Comparison of ENCODE assay signal across 1 cellular context in the genomic region with DNA sequence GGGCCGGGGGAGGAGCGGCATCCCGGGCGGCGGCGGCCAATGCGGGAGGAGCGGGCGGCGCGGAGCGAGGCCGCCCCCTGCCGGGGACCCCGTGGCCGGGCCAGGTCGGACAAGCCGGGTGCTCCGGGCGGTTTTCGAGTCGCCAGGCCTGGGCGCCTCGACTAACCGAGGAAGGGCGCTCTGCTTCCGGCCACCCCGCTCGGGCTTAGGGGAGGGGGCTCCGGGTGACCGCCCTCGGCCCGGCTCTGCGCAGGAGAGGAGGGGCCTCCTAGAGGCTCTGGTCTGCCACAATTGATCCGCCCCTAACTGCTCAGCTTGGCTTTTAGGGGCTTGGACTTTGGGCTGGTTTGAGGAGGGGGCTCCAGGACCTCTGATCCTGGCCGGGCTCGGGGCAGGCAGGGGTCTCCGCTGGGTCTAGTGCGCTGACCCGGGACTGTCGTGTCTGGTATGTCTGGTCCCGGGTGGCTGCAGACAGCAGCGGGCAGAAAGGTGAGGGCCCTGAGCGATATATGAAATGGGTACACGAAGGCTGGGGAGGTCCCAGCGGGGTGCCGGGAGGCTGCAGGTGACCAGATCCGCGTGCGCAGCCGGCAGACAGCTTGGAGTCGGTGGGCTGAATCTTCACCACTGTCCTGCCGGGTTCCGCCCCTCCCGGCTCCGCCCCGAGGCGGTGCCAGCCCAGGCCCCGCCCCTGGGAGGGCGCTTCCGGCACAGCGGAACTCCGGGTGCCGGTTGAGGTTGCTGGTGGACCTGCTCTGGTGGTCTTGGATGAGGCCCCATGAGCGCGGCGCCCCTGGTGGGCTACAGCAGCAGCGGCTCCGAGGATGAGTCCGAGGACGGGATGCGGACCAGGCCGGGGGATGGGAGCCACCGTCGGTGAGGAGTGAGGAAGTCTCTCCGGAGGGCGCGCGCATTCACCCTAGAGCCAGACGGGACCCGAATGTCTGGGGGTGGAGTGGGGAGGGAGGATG.
TF ChIP-seq lines count a peak whose summit lies in the region.

A gene with protein sequence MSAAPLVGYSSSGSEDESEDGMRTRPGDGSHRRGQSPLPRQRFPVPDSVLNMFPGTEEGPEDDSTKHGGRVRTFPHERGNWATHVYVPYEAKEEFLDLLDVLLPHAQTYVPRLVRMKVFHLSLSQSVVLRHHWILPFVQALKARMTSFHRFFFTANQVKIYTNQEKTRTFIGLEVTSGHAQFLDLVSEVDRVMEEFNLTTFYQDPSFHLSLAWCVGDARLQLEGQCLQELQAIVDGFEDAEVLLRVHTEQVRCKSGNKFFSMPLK (plus strand): TSS at position 702 of the 971 bp plus-strand sequence. CDS start 77 bp downstream, at position 779.

TF ChIP-seq in HepG2, 621 proteins besides CTCF, POLR2A, EP300 and RAD21 (continued from another document and continues in another):
- TF ChIP-seq, protein P1, sequence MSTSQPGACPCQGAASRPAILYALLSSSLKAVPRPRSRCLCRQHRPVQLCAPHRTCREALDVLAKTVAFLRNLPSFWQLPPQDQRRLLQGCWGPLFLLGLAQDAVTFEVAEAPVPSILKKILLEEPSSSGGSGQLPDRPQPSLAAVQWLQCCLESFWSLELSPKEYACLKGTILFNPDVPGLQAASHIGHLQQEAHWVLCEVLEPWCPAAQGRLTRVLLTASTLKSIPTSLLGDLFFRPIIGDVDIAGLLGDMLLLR (CRISPR knock-in tag; IDR thresholded peaks at IDR 0.05): peak; percentile 48; the same call in 1 of the 2 replicates
- no peak for TF ChIP-seq RBM39 (IDR thresholded peaks at IDR 0.05; ENCODE audit: low read depth, low read length, poor library complexity, severe bottlenecking)
- peak; percentile 70 for TF ChIP-seq MEIS1 (CRISPR knock-in tag; IDR thresholded peaks at IDR 0.05; ENCODE audit: borderline replicate concordance)
- peak; percentile 27 for TF ChIP-seq SKI (IDR thresholded peaks at IDR 0.05; ENCODE audit: partially characterized antibody)
- TF ChIP-seq, protein P2, sequence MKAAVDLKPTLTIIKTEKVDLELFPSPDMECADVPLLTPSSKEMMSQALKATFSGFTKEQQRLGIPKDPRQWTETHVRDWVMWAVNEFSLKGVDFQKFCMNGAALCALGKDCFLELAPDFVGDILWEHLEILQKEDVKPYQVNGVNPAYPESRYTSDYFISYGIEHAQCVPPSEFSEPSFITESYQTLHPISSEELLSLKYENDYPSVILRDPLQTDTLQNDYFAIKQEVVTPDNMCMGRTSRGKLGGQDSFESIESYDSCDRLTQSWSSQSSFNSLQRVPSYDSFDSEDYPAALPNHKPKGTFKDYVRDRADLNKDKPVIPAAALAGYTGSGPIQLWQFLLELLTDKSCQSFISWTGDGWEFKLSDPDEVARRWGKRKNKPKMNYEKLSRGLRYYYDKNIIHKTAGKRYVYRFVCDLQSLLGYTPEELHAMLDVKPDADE (CRISPR knock-in tag; IDR thresholded peaks at IDR 0.05): no peak
- no peak for TF ChIP-seq NFE2 (CRISPR knock-in tag; IDR thresholded peaks at IDR 0.05)
- TF ChIP-seq ZNF768 (CRISPR knock-in tag; IDR thresholded peaks at IDR 0.05): peak; percentile 67
- TF ChIP-seq SAFB2 (CRISPR knock-in tag; IDR thresholded peaks at IDR 0.05; ENCODE audit: borderline replicate concordance, low read depth): peak; percentile 74
- TF ChIP-seq ZNF124 (CRISPR knock-in tag; IDR thresholded peaks at IDR 0.05): peak; percentile 65; the same call in 1 of the 2 replicates
- TF ChIP-seq, protein P3, sequence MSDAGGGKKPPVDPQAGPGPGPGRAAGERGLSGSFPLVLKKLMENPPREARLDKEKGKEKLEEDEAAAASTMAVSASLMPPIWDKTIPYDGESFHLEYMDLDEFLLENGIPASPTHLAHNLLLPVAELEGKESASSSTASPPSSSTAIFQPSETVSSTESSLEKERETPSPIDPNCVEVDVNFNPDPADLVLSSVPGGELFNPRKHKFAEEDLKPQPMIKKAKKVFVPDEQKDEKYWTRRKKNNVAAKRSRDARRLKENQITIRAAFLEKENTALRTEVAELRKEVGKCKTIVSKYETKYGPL (CRISPR knock-in tag; IDR thresholded peaks at IDR 0.05): no peak
- TF ChIP-seq SPEN (CRISPR knock-in tag; IDR thresholded peaks at IDR 0.05; ENCODE audit: low read depth): no peak; the same call in 1 of the 2 replicates
- no peak for TF ChIP-seq NBN (conservative IDR thresholded peaks at IDR 0.05)
- TF ChIP-seq ZNF879 (CRISPR knock-in tag; IDR thresholded peaks at IDR 0.05): 0 out of 2 replicates have a peak, but pooled peaks have one; percentile 65
- TF ChIP-seq ZNF747 (CRISPR knock-in tag; IDR thresholded peaks at IDR 0.05; ENCODE audit: borderline replicate concordance): 0 out of 2 replicates have a peak, but pooled peaks have one; percentile 42
- 0 out of 2 replicates have a peak, but pooled peaks have one; percentile 46 for TF ChIP-seq NKX3-1 (CRISPR knock-in tag; IDR thresholded peaks at IDR 0.05)
- TF ChIP-seq SRSF4 (IDR thresholded peaks at IDR 0.05; ENCODE audit: low read depth, low read length, poor library complexity, severe bottlenecking): no peak
- TF ChIP-seq, protein P4, sequence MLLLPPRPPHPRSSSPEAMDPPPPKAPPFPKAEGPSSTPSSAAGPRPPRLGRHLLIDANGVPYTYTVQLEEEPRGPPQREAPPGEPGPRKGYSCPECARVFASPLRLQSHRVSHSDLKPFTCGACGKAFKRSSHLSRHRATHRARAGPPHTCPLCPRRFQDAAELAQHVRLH (CRISPR knock-in tag; IDR thresholded peaks at IDR 0.05; ENCODE audit: borderline replicate concordance, low read depth): peak; percentile 80; the same call in 1 of the 2 replicates
- TF ChIP-seq, protein P5, sequence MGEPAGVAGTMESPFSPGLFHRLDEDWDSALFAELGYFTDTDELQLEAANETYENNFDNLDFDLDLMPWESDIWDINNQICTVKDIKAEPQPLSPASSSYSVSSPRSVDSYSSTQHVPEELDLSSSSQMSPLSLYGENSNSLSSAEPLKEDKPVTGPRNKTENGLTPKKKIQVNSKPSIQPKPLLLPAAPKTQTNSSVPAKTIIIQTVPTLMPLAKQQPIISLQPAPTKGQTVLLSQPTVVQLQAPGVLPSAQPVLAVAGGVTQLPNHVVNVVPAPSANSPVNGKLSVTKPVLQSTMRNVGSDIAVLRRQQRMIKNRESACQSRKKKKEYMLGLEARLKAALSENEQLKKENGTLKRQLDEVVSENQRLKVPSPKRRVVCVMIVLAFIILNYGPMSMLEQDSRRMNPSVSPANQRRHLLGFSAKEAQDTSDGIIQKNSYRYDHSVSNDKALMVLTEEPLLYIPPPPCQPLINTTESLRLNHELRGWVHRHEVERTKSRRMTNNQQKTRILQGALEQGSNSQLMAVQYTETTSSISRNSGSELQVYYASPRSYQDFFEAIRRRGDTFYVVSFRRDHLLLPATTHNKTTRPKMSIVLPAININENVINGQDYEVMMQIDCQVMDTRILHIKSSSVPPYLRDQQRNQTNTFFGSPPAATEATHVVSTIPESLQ (CRISPR knock-in tag; conservative IDR thresholded peaks at IDR 0.05): no peak
- no peak for TF ChIP-seq TBX3 (IDR thresholded peaks at IDR 0.05; ENCODE audit: borderline replicate concordance)
- no peak for TF ChIP-seq CREB1 (IDR thresholded peaks at IDR 0.05)
- TF ChIP-seq CREB1 (CRISPR knock-in tag; IDR thresholded peaks at IDR 0.05): no peak
- no peak for TF ChIP-seq REXO4 (CRISPR knock-in tag; IDR thresholded peaks at IDR 0.05; ENCODE audit: borderline replicate concordance)
- no peak; the same call in 1 of the 2 replicates for TF ChIP-seq HES4 (CRISPR knock-in tag; IDR thresholded peaks at IDR 0.05; ENCODE audit: borderline replicate concordance)
- TF ChIP-seq ZFP36 (IDR thresholded peaks at IDR 0.05; ENCODE audit: borderline replicate concordance, low read depth, low read length, partially characterized antibody): no peak
- TF ChIP-seq ZNF484 (CRISPR knock-in tag; IDR thresholded peaks at IDR 0.05; ENCODE audit: borderline replicate concordance, low read depth): no peak
- TF ChIP-seq DNMT3B (CRISPR knock-in tag; conservative IDR thresholded peaks at IDR 0.05): no peak
- peak; percentile 57 for TF ChIP-seq SRSF1 (optimal IDR thresholded peaks at IDR 0.05; ENCODE audit: low read depth, low read length)
- TF ChIP-seq, protein P6, sequence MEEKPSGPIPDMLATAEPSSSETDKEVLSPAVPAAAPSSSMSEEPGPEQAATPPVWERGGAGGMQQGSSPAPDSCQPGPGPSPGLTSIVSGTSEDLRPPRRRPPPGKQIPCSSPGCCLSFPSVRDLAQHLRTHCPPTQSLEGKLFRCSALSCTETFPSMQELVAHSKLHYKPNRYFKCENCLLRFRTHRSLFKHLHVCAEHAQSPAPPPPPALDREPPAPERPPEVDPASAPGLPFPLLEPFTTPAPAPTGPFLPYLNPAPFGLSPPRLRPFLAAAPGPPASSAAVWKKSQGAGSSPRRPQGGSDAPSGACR (CRISPR knock-in tag; IDR thresholded peaks at IDR 0.05): no peak; the same call in 1 of the 2 replicates
- TF ChIP-seq, protein P7, sequence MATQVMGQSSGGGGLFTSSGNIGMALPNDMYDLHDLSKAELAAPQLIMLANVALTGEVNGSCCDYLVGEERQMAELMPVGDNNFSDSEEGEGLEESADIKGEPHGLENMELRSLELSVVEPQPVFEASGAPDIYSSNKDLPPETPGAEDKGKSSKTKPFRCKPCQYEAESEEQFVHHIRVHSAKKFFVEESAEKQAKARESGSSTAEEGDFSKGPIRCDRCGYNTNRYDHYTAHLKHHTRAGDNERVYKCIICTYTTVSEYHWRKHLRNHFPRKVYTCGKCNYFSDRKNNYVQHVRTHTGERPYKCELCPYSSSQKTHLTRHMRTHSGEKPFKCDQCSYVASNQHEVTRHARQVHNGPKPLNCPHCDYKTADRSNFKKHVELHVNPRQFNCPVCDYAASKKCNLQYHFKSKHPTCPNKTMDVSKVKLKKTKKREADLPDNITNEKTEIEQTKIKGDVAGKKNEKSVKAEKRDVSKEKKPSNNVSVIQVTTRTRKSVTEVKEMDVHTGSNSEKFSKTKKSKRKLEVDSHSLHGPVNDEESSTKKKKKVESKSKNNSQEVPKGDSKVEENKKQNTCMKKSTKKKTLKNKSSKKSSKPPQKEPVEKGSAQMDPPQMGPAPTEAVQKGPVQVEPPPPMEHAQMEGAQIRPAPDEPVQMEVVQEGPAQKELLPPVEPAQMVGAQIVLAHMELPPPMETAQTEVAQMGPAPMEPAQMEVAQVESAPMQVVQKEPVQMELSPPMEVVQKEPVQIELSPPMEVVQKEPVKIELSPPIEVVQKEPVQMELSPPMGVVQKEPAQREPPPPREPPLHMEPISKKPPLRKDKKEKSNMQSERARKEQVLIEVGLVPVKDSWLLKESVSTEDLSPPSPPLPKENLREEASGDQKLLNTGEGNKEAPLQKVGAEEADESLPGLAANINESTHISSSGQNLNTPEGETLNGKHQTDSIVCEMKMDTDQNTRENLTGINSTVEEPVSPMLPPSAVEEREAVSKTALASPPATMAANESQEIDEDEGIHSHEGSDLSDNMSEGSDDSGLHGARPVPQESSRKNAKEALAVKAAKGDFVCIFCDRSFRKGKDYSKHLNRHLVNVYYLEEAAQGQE (IDR thresholded peaks at IDR 0.05; ENCODE audit: borderline replicate concordance in 1 of 2, low read depth in 1 of 2, low read length in 2 of 2): 0 out of 4 replicates have a peak, but pooled peaks of 1 of the 2 experiments have one; percentile 18
- TF ChIP-seq, protein P8, sequence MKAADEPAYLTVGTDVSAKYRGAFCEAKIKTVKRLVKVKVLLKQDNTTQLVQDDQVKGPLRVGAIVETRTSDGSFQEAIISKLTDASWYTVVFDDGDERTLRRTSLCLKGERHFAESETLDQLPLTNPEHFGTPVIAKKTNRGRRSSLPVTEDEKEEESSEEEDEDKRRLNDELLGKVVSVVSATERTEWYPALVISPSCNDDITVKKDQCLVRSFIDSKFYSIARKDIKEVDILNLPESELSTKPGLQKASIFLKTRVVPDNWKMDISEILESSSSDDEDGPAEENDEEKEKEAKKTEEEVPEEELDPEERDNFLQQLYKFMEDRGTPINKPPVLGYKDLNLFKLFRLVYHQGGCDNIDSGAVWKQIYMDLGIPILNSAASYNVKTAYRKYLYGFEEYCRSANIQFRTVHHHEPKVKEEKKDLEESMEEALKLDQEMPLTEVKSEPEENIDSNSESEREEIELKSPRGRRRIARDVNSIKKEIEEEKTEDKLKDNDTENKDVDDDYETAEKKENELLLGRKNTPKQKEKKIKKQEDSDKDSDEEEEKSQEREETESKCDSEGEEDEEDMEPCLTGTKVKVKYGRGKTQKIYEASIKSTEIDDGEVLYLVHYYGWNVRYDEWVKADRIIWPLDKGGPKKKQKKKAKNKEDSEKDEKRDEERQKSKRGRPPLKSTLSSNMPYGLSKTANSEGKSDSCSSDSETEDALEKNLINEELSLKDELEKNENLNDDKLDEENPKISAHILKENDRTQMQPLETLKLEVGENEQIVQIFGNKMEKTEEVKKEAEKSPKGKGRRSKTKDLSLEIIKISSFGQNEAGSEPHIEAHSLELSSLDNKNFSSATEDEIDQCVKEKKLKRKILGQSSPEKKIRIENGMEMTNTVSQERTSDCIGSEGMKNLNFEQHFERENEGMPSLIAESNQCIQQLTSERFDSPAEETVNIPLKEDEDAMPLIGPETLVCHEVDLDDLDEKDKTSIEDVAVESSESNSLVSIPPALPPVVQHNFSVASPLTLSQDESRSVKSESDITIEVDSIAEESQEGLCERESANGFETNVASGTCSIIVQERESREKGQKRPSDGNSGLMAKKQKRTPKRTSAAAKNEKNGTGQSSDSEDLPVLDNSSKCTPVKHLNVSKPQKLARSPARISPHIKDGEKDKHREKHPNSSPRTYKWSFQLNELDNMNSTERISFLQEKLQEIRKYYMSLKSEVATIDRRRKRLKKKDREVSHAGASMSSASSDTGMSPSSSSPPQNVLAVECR (CRISPR knock-in tag; IDR thresholded peaks at IDR 0.05; ENCODE audit: borderline replicate concordance): peak; percentile 85
- no peak for TF ChIP-seq ZC3H13 (CRISPR knock-in tag; IDR thresholded peaks at IDR 0.05)
- TF ChIP-seq MBNL3 (CRISPR knock-in tag; conservative IDR thresholded peaks at IDR 0.05): no peak
- peak; percentile 59 for TF ChIP-seq ZMYM4 (CRISPR knock-in tag; IDR thresholded peaks at IDR 0.05)
- no peak for TF ChIP-seq HOXA9 (CRISPR knock-in tag; IDR thresholded peaks at IDR 0.05; ENCODE audit: borderline replicate concordance)
- TF ChIP-seq, protein P9, sequence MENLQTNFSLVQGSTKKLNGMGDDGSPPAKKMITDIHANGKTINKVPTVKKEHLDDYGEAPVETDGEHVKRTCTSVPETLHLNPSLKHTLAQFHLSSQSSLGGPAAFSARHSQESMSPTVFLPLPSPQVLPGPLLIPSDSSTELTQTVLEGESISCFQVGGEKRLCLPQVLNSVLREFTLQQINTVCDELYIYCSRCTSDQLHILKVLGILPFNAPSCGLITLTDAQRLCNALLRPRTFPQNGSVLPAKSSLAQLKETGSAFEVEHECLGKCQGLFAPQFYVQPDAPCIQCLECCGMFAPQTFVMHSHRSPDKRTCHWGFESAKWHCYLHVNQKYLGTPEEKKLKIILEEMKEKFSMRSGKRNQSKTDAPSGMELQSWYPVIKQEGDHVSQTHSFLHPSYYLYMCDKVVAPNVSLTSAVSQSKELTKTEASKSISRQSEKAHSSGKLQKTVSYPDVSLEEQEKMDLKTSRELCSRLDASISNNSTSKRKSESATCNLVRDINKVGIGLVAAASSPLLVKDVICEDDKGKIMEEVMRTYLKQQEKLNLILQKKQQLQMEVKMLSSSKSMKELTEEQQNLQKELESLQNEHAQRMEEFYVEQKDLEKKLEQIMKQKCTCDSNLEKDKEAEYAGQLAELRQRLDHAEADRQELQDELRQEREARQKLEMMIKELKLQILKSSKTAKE (CRISPR knock-in tag; IDR thresholded peaks at IDR 0.05; ENCODE audit: borderline replicate concordance): no peak; the same call in 1 of the 2 replicates
- TF ChIP-seq ZSCAN20 (CRISPR knock-in tag; IDR thresholded peaks at IDR 0.05; ENCODE audit: borderline replicate concordance): 0 out of 2 replicates have a peak, but pooled peaks have one; percentile 32
- no peak for TF ChIP-seq RBAK (CRISPR knock-in tag; IDR thresholded peaks at IDR 0.05)
- peak; percentile 95 for TF ChIP-seq SAP130 (CRISPR knock-in tag; IDR thresholded peaks at IDR 0.05; ENCODE audit: low read depth)
- no peak; the same call in 1 of the 2 replicates for TF ChIP-seq NR2F6 (IDR thresholded peaks at IDR 0.05)
- peak; percentile 65 for TF ChIP-seq NR2F6 (CRISPR knock-in tag; IDR thresholded peaks at IDR 0.05)
- no peak for TF ChIP-seq JARID2 (CRISPR knock-in tag; IDR thresholded peaks at IDR 0.05; ENCODE audit: insufficient replicate concordance)
- TF ChIP-seq FOXA3 (CRISPR knock-in tag; IDR thresholded peaks at IDR 0.05): no peak
